In genomic region chr10:6239213-6239991, GRCh38 we compare ENCODE assay signal across 8 cellular contexts. TPM values are rescaled to one million over a fixed set of nuclear protein-coding genes. Genes with fewer than 3 reads are reported as not detected.
DNase-seq lines count a peak whose midpoint lies in the region; ATAC-seq, FAIRE-seq and TF ChIP-seq lines count a peak whose summit lies in the region.

No MANE protein-coding gene starts in this region.

- 69 to 80% (median 78%) methylated on average over 15 of the region's 15 CpGs for WGBS in small intestine, 3 donors

- DNase-seq in GM04504 (ENCODE audit: low read depth) (peak; percentile 99), OCI-M1 (lab: John Stamatoyannopoulos, UW) (peak; percentile 85), fibroblast of the aortic adventitia (ENCODE audit: low read depth) (peak; percentile 98), small intestine (peak; percentile 54), ecto neural progenitor cell (ENCODE audit: low spot score) (no peak)
- DNase-seq in activated T-cell treated with anti-CD3 and anti-CD28 coated beads, Interleukin-2, amount 50 U/mL, for 1 hour, result peak; percentile 51

- H3K4me1 ChIP-seq in small intestine (ENCODE audit: control insufficient read depth in 2 of 2, insufficient read depth in 1 of 2, low read depth in 1 of 2, low read length in 1 of 2), result no peaks in the 10 kb centered on the region

- H3K9me3 ChIP-seq in small intestine (ENCODE audit: control insufficient read depth, low read depth), result no peaks in the 10 kb centered on the region

- no peak for TF ChIP-seq CTCF in fibroblast of the aortic adventitia (IDR thresholded peaks at IDR 0.05; ENCODE audit: insufficient read depth, low read length)

- H3K27ac ChIP-seq in small intestine (ENCODE audit: low read depth in 1 of 2, low read length in 1 of 2), result peak overlapping the region in 1 of 2 donors; percentile 45

- no peak for FAIRE-seq in small intestine (lab: Jason Lieb, UNC)

- ATAC-seq in HG02981 (IDR thresholded peaks at IDR 0.05; ENCODE audit: unreplicated experiment), result no peak
- no peak for ATAC-seq in GM18907 (IDR thresholded peaks at IDR 0.05; ENCODE audit: unreplicated experiment)

- H3K27me3 ChIP-seq in small intestine (ENCODE audit: control insufficient read depth in 2 of 2, insufficient read depth in 2 of 2, low read length in 2 of 2), result no peaks in the 10 kb centered on the region

- H3K36me3 ChIP-seq in small intestine (ENCODE audit: control insufficient read depth in 2 of 2, insufficient read depth in 2 of 2, low read length in 2 of 2), result peaks cover 2 to 8% of the 10 kb centered on the region in 2 donors

- H3K4me3 ChIP-seq in fibroblast of the aortic adventitia (ENCODE audit: low read depth, low read length), result no peak overlapping the region
- no peak overlapping the region for H3K4me3 ChIP-seq in small intestine (ENCODE audit: low read depth in 1 of 2, low read length in 2 of 2)

RNA-seq across cellular contexts. Expression of gene PFKFB3, which starts 36.7 kb away (rescaled TPM):
- total RNA-seq in fibroblast of the aortic adventitia (ENCODE audit: low replicate concordance), result 9.4 and 23.0 TPM in 2 replicates
- polyA plus RNA-seq in small intestine, result 10 to 100 TPM; 10.1 to 28.4 (median 17.0) TPM
